10 cellular contexts compared by ENCODE assay signal in the genomic region with DNA sequence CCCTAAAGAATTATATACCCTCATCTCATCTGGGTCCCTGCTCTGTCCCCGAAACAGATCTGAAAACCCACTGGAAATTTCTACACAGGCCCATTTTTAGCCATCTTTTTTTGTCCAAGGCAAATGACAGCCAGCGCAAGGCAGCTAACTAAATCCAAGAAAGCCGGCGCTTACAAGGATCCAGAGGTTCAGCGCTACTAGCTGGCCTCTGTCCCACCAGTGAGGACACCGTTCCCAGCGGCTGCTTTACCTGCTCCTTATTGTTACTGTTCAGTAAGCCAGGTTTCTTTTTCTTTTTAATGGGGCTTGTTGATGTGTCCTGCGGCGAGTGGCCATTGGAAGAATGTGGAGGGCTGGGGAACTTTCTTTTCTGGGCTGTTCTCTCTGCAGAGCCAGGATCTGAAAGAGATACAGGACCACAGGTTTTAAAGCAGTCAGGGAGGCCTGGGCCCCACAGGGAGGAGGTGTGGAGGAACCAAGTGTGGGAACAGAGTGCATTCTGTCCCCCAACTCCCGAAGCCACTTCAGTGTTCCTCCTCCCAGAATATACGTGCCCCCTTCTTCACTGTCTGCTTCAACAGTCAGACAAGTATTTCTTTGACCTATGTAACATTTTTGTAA. TPM values are rescaled to one million over a fixed set of nuclear protein-coding genes. Genes with fewer than 3 reads are reported as not detected.
A peak's percentile ranks its signal among the peaks of the same experiment; 100 is the strongest.
DNase-seq lines count a peak whose midpoint lies in the region; ATAC-seq and TF ChIP-seq lines count a peak whose summit lies in the region.
"Had no signal": no experiment of that assay in that cellular context is flagged by ENCODE, and none has a peak within 500 bp of the region (broad histone marks: within the 10 kb centered on the region; RNA-seq: fewer than 3 reads in every experiment).

No MANE protein-coding gene starts in this region.

- BruUV-seq in IMR-90 (replicated peaks; lab: Mats Ljungman, UMichigan), result no TSS peak
- no TSS peak for BruUV-seq in mammary epithelial cell (replicated peaks; lab: Mats Ljungman, UMichigan)

- no peaks in the 10 kb centered on the region for H4K20me1 ChIP-seq in IMR-90 (ENCODE audit: insufficient read depth, low read length)
- H4K20me1 ChIP-seq in mammary epithelial cell (ENCODE audit: insufficient read depth, low read length), result no peaks in the 10 kb centered on the region

- H3K27me3 ChIP-seq in IMR-90 (ENCODE audit: control insufficient read depth, insufficient read depth, low read length) (no peaks in the 10 kb centered on the region), mammary epithelial cell (ENCODE audit: insufficient read depth, low read length) (no peaks in the 10 kb centered on the region), lung (ENCODE audit: control insufficient read depth, insufficient read depth) (no peaks in the 10 kb centered on the region), subcutaneous abdominal adipose tissue (ENCODE audit: control insufficient read depth in 5 of 5, insufficient read depth in 4 of 5, low read length in 5 of 5) (no peaks in the 10 kb centered on the region)

- no peak overlapping the region for H3K4me3 ChIP-seq in IMR-90 (ENCODE audit: insufficient read depth, low read depth, low read length)
- no peak overlapping the region for H3K4me3 ChIP-seq in mammary epithelial cell (replicated peaks in 1 of 3; ENCODE audit: insufficient read depth in 1 of 3, low read depth in 2 of 3, low read length in 3 of 3)
- no peak overlapping the region for H3K4me3 ChIP-seq in lung
- peak overlapping the region in 1 of 5 donors; percentile 29 for H3K4me3 ChIP-seq in subcutaneous abdominal adipose tissue (ENCODE audit: low read depth in 1 of 5, low read length in 5 of 5)

- H3K9me1 ChIP-seq in IMR-90 (ENCODE audit: insufficient read depth, low read length), result peaks cover 23% of the 10 kb centered on the region

- H3K36me3 ChIP-seq in IMR-90 (ENCODE audit: control insufficient read depth, insufficient read depth, low read length) (peaks cover 18% of the 10 kb centered on the region), mammary epithelial cell (ENCODE audit: insufficient read depth, low read length) (peaks cover 17% of the 10 kb centered on the region), lung (ENCODE audit: control insufficient read depth in 2 of 2, insufficient read depth in 2 of 2, low read length in 2 of 2) (peaks cover 12 to 19% of the 10 kb centered on the region in 2 donors), subcutaneous abdominal adipose tissue (ENCODE audit: control insufficient read depth in 5 of 5, insufficient read depth in 5 of 5, low read length in 5 of 5) (peaks cover 0 to 26% (median 15%) of the 10 kb centered on the region in 5 donors)

- peak overlapping the region; percentile 1; the same call in 1 of the 2 replicates for H4K5ac ChIP-seq in IMR-90 (ENCODE audit: low read depth, low read length)

- no peak for TF ChIP-seq CTCF in IMR-90 (conservative IDR thresholded peaks at IDR 0.05; ENCODE audit: low read depth, low read length)
- no peak for TF ChIP-seq CTCF in mammary epithelial cell (conservative IDR thresholded peaks at IDR 0.05 in 1 of 2, IDR thresholded peaks at IDR 0.05 in 1 of 2; ENCODE audit: extremely low read depth in 1 of 2, insufficient read depth in 1 of 2, low read depth in 1 of 2, low read length in 2 of 2)
- TF ChIP-seq CTCF in lung (IDR thresholded peaks at IDR 0.05; ENCODE audit: control extremely low read depth, extremely low read depth), result no peak

- peak overlapping the region; percentile 60 for H3K4ac ChIP-seq in IMR-90 (ENCODE audit: low read depth, low read length)

- peaks cover 43 to 76% of the 10 kb centered on the region in 2 experiments for H3K79me1 ChIP-seq in IMR-90 (ENCODE audit: low read depth in 1 of 2, low read length in 2 of 2)

- intact Hi-C loops in IMR-90 (cut with micrococcal nuclease) (no loop called here), mammary epithelial cell (cut with micrococcal nuclease) (no loop called here)

- peaks cover 6% of the 10 kb centered on the region for H3K4me1 ChIP-seq in IMR-90 (ENCODE audit: control insufficient read depth, insufficient read depth, low read length)
- H3K4me1 ChIP-seq in mammary epithelial cell (ENCODE audit: insufficient read depth, low read length), result peaks cover 11% of the 10 kb centered on the region
- H3K4me1 ChIP-seq in lung (ENCODE audit: control insufficient read depth in 2 of 2, insufficient read depth in 2 of 2, low read length in 2 of 2), result peaks cover under 1 to 10% of the 10 kb centered on the region in 2 donors
- peaks cover 4 to 53% (median 32%) of the 10 kb centered on the region in 5 donors for H3K4me1 ChIP-seq in subcutaneous abdominal adipose tissue (ENCODE audit: control insufficient read depth in 5 of 5, insufficient read depth in 5 of 5, low read length in 5 of 5)

- peak overlapping the region; percentile 34; the same call in 1 of the 2 replicates for H2BK120ac ChIP-seq in IMR-90 (ENCODE audit: low read depth, low read length)

- no peak overlapping the region; the same call in 1 of the 2 replicates for H3K18ac ChIP-seq in IMR-90 (ENCODE audit: low read depth, low read length)

- no peak overlapping the region for H4K91ac ChIP-seq in IMR-90 (ENCODE audit: insufficient read depth, low read depth, low read length)

- dilution Hi-C loops in IMR-90 (cut with HindIII; ENCODE audit: low sequenced_read_pairs, unreplicated experiment), result no loop called here
- dilution Hi-C loops in mammary epithelial cell (cut with HindIII; ENCODE audit: low sequenced_read_pairs), result no loop called here

- no peak overlapping the region for H2BK15ac ChIP-seq in IMR-90 (ENCODE audit: low read depth, low read length)

- H3K9ac ChIP-seq in IMR-90 (ENCODE audit: low read depth, low read length) (no peak overlapping the region), mammary epithelial cell (ENCODE audit: insufficient read depth, low read length) (no peak overlapping the region), subcutaneous abdominal adipose tissue (ENCODE audit: low read length in 5 of 5) (peak overlapping the region in 2 of 5 donors; percentile 66 to 70)

- 83% methylated on average over 1 of the region's 11 CpGs; no CpG with 5 or more reads in 1 of the 2 experiments for WGBS in IMR-90 (ENCODE audit: extremely low coverage in 2 of 2, insufficient read length in 1 of 2), 2 experiments
- WGBS in mammary epithelial cell (ENCODE audit: low coverage, missing lambda C conversion rate), result 46% methylated on average over 11 of the region's 11 CpGs
- WGBS in lung, 2 donors, result 78 to 88% methylated on average over 11 of the region's 11 CpGs

- DNase-seq in IMR-90 (no peak), mammary epithelial cell (no peak), lung (ENCODE audit: low spot score) (no peak), occipital lobe (lab: John Stamatoyannopoulos, UW) (no peak), NCI-H2227 (lab: John Stamatoyannopoulos, UW; ENCODE audit: unreplicated experiment) (no peak), NCI-H748 treated with DMSO at 0.1 percent for 48 hours (lab: John Stamatoyannopoulos, UW) (no peak)
- DNase-seq: GDM1; stimulated activated CD4-positive, alpha-beta T cell treated with anti-CD3 and anti-CD28 coated beads, Interleukin-15, amount 100 ng/mL, for 24 hours had no signal

- POLR2A ChIA-PET in IMR-90 (lab: Charles Lee; ENCODE audit: unreplicated experiment), result no interaction called here

- peaks cover 88% of the 10 kb centered on the region for H3K79me2 ChIP-seq in mammary epithelial cell (ENCODE audit: insufficient read depth, low read length)

- H2AFZ ChIP-seq in IMR-90 (replicated peaks; ENCODE audit: low read length, poor library complexity), result no peak overlapping the region
- H2AFZ ChIP-seq in mammary epithelial cell (ENCODE audit: low read depth, low read length), result no peak overlapping the region

- no peak overlapping the region for H2BK5ac ChIP-seq in IMR-90 (ENCODE audit: low read depth, low read length, poor library complexity, severe bottlenecking)

- H3K4me2 ChIP-seq in IMR-90 (ENCODE audit: low read depth, low read length), result no peak overlapping the region
- no peak overlapping the region for H3K4me2 ChIP-seq in mammary epithelial cell (ENCODE audit: insufficient read depth, low read depth, low read length)

- no peak for TF ChIP-seq POLR2A in IMR-90 (IDR thresholded peaks at IDR 0.05; ENCODE audit: low read depth, low read length)

- no peak for TF ChIP-seq RAD21 in IMR-90 (IDR thresholded peaks at IDR 0.05; ENCODE audit: low read length)

- H3K23ac ChIP-seq in IMR-90 (ENCODE audit: low read depth, low read length), result no peak overlapping the region; the same call in 1 of the 2 replicates

- no peaks in the 10 kb centered on the region for H3K9me3 ChIP-seq in IMR-90 (ENCODE audit: control insufficient read depth, insufficient read depth, low read length)
- no peaks in the 10 kb centered on the region for H3K9me3 ChIP-seq in mammary epithelial cell (replicated peaks; ENCODE audit: insufficient read depth, low read length)
- H3K9me3 ChIP-seq in lung (ENCODE audit: control insufficient read depth in 2 of 2, insufficient read depth in 1 of 2, low read length in 1 of 2), result no peaks in the 10 kb centered on the region
- H3K9me3 ChIP-seq in subcutaneous abdominal adipose tissue (ENCODE audit: control insufficient read depth in 5 of 5, low read length in 5 of 5), result no peaks in the 10 kb centered on the region

- no peak overlapping the region for H3K56ac ChIP-seq in IMR-90 (ENCODE audit: extremely low read depth, insufficient read depth, low read length)

- in situ Hi-C loops in IMR-90 (cut with MboI; ENCODE audit: low sequenced_read_pairs) (no loop called here), mammary epithelial cell (cut with MboI; ENCODE audit: low sequenced_read_pairs in 2 of 2) (no loop called here)

- no peak overlapping the region for H3K27ac ChIP-seq in IMR-90 (ENCODE audit: insufficient read depth, low read length)
- H3K27ac ChIP-seq in mammary epithelial cell (ENCODE audit: insufficient read depth, low read depth, low read length), result peak overlapping the region; percentile 9
- H3K27ac ChIP-seq in lung (ENCODE audit: low read depth in 1 of 2, low read length in 1 of 2), result peak overlapping the region; percentile 10 to 56
- H3K27ac ChIP-seq in subcutaneous abdominal adipose tissue (ENCODE audit: low read depth, low read length), result peak overlapping the region; percentile 85

- H2AK5ac ChIP-seq in IMR-90 (ENCODE audit: low read depth, low read length), result 0 out of 2 replicates have a peak overlapping the region, but pooled peaks have one; percentile 48

- no peak for ATAC-seq in IMR-90 (ENCODE audit: low read depth)
- no peak for ATAC-seq in lung (ENCODE audit: insufficient read depth, low FRiP score)
- ATAC-seq in HG03439 (IDR thresholded peaks at IDR 0.05; ENCODE audit: unreplicated experiment), result no peak

- no peak overlapping the region; a peak in 2 of 4 replicates for H4K8ac ChIP-seq in IMR-90 (ENCODE audit: low read depth in 2 of 2, low read length in 2 of 2)

- H2AK9ac ChIP-seq in IMR-90 (replicated peaks; ENCODE audit: low read depth, low read length, poor library complexity), result peak overlapping the region; percentile 40

- CTCF ChIA-PET in IMR-90 (lab: Yijun Ruan, JAX), result interaction anchor here (1.9 kb wide), 1 partner anchor 74 kb away, joined by 5 read pairs; no protein-coding TSS in a partner anchor
- CTCF ChIA-PET in mammary epithelial cell (lab: Charles Lee; ENCODE audit: low non-redundant PET), result no interaction called here

- no peak overlapping the region for H3K14ac ChIP-seq in IMR-90 (replicated peaks; ENCODE audit: low read depth, low read length)

- no peak overlapping the region; the same call in 1 of the 2 replicates for H2BK20ac ChIP-seq in IMR-90 (ENCODE audit: low read depth, low read length)

RNA-seq across cellular contexts. Expression of gene ZMYND8, which starts 46.6 kb away (rescaled TPM):
- total RNA-seq in IMR-90 (2012; rRNA removed), result 23.6 and 24.0 TPM in 2 replicates
- 28.2 and 28.3 TPM in 2 replicates for polyA plus RNA-seq in IMR-90 (2012; rRNA removed)
- 12.6 and 14.1 TPM in 2 replicates for polyA plus RNA-seq in IMR-90 (2012; cell fraction: cytosol; rRNA removed)
- 43.6 and 72.5 TPM in 2 replicates for polyA plus RNA-seq in IMR-90 (2012; cell fraction: nucleus; rRNA removed; ENCODE audit: low replicate concordance)
- total RNA-seq in mammary epithelial cell, result 10 to 100 TPM; 18.7 to 59.6 TPM
- polyA plus RNA-seq in mammary epithelial cell, result 26.0 TPM
- polyA minus RNA-seq in mammary epithelial cell, result 45.8 TPM
- 10 to 100 TPM; 45.2 to 46.4 TPM for total RNA-seq in lung
- 10 to 100 TPM; 14.2 to 15.1 TPM for polyA plus RNA-seq in lung
- total RNA-seq in occipital lobe, result 58.6 TPM
